Comparison of ENCODE assay signal across 11 cellular contexts in genomic region chr14:73227812-73228781, GRCh38. TPM values are rescaled to one million over a fixed set of nuclear protein-coding genes. Genes with fewer than 3 reads are reported as not detected.
DNase-seq lines count a peak whose midpoint lies in the region; ATAC-seq and TF ChIP-seq lines count a peak whose summit lies in the region.
"Had no signal": no experiment of that assay in that cellular context is flagged by ENCODE, and none has a peak within 500 bp of the region (broad histone marks: within the 10 kb centered on the region; RNA-seq: fewer than 3 reads in every experiment).

No MANE protein-coding gene starts in this region.

- H3K4me3 ChIP-seq in Peyer's patch = no peak overlapping the region
- peak overlapping the region in 1 of 4 donors; percentile 23 for H3K4me3 ChIP-seq in esophagus squamous epithelium
- peak overlapping the region; percentile 12 for H3K4me3 ChIP-seq in osteoblast (ENCODE audit: insufficient read depth, low read length)

- WGBS in esophagus squamous epithelium, 2 donors = 29 to 30% methylated on average over 12 to 15 of the region's 25 CpGs

- H3K36me3 ChIP-seq in Peyer's patch (peaks cover 0 to 6% (median 0%) of the 10 kb centered on the region in 3 donors), esophagus squamous epithelium (peaks cover 0 to 19% (median 0%) of the 10 kb centered on the region in 3 donors), osteoblast (ENCODE audit: insufficient read depth, low read length) (peaks cover 2% of the 10 kb centered on the region)

- TF ChIP-seq CTCF in Peyer's patch (IDR thresholded peaks at IDR 0.05) (no peak), esophagus squamous epithelium (IDR thresholded peaks at IDR 0.05) (no peak), osteoblast (IDR thresholded peaks at IDR 0.05; ENCODE audit: extremely low read depth, low read depth, low read length) (no peak)

- H3K9me3 ChIP-seq in Peyer's patch = no peaks in the 10 kb centered on the region
- H3K9me3 ChIP-seq in esophagus squamous epithelium = no peaks in the 10 kb centered on the region
- H3K9me3 ChIP-seq in osteoblast (ENCODE audit: low read depth, low read length) = no peaks in the 10 kb centered on the region

- H3K4me1 ChIP-seq in Peyer's patch (peaks cover 0 to 13% (median 0%) of the 10 kb centered on the region in 4 donors), esophagus squamous epithelium (peaks cover 11 to 31% (median 16%) of the 10 kb centered on the region in 3 donors), osteoblast (ENCODE audit: insufficient read depth, low read length) (peaks cover 12% of the 10 kb centered on the region)

- peak; percentile 98 for DNase-seq in Caki2 (ENCODE audit: low read depth)
- DNase-seq in Peyer's patch = no peak
- no peak for DNase-seq in esophagus squamous epithelium (lab: John Stamatoyannopoulos, UW)
- DNase-seq in osteoblast (ENCODE audit: insufficient read length, low spot score, missing footprints) = peak; percentile 90
- DNase-seq in left lobe of liver (ENCODE audit: low spot score) = no peak
- DNase-seq in SHP77 treated with DMSO at 0.1 percent for 48 hours (lab: John Stamatoyannopoulos, UW) = no peak
- DNase-seq: activated CD8-positive, alpha-beta memory T cell treated with anti-CD3 and anti-CD28 coated beads, Interleukin-2, amount 50 U/mL, for 4 hours; DMS53; naive B cell had no signal

- intact Hi-C loops in esophagus squamous epithelium (cut with DNase I) = no loop called here

- in situ Hi-C loops in Caki2 (cut with HindIII; ENCODE audit: low pct_unique_long_range_greater_than_20kb, low sequenced_read_pairs) = no loop called here

- no peak overlapping the region for H2AFZ ChIP-seq in osteoblast (ENCODE audit: low read length)

- H3K27me3 ChIP-seq in Peyer's patch (no peaks in the 10 kb centered on the region), esophagus squamous epithelium (no peaks in the 10 kb centered on the region), osteoblast (ENCODE audit: insufficient read depth, low read length) (peaks cover 11% of the 10 kb centered on the region)

- peak overlapping the region; percentile 37 for H3K4me2 ChIP-seq in osteoblast (ENCODE audit: insufficient read depth, low read length)

- no peak for TF ChIP-seq POLR2A in Peyer's patch (IDR thresholded peaks at IDR 0.05)
- TF ChIP-seq POLR2A in esophagus squamous epithelium (IDR thresholded peaks at IDR 0.05) = no peak

- ATAC-seq in HG02970 (IDR thresholded peaks at IDR 0.05; ENCODE audit: low FRiP score, unreplicated experiment) (no peak), GM18909 (IDR thresholded peaks at IDR 0.05; ENCODE audit: poor library complexity, unreplicated experiment) (no peak), left lobe of liver (no peak)

- no peaks in the 10 kb centered on the region for H3K79me2 ChIP-seq in osteoblast (ENCODE audit: insufficient read depth, low read length)

- H3K27ac ChIP-seq in Peyer's patch = peak overlapping the region in 3 of 4 donors; percentile 14 to 52 (median 42)
- peak overlapping the region in 3 of 4 donors; percentile 0 to 62 (median 59) for H3K27ac ChIP-seq in esophagus squamous epithelium
- H3K27ac ChIP-seq in osteoblast (ENCODE audit: low read depth, low read length) = no peak overlapping the region

- peaks cover 3% of the 10 kb centered on the region for H4K20me1 ChIP-seq in osteoblast (ENCODE audit: insufficient read depth, low read length)

RNA-seq across cellular contexts. Expression of gene PAPLN, which starts 9.2 kb away (rescaled TPM):
- total RNA-seq in Caki2 (2014; rRNA removed; shearing (Covaris generic); ENCODE audit: low replicate concordance) = 11.6 and 21.2 TPM in 2 replicates
- total RNA-seq in Peyer's patch (10 to 100 TPM in 2 of 4 donors, 1 to 10 TPM in 2; 8.1 to 27.2 (median 12.7) TPM), esophagus squamous epithelium (10 to 100 TPM in 1 of 4 donors, 1 to 10 TPM in 3; 2.2 to 12.6 (median 5.4) TPM), osteoblast (5.3 and 5.8 TPM in 2 replicates), left lobe of liver (1.9 TPM)

Comparison
In these comparisons a context has a peak if more than half of its experiments do, and no peak if none do; other contexts are left out.
1. DNase-seq: peak in Caki2 (single experiment) and osteoblast (single experiment); none in Peyer's patch (0 of 3), esophagus squamous epithelium (single experiment), left lobe of liver (single experiment) and SHP77 treated with DMSO at 0.1 percent for 48 hours (single experiment).